Comparison of ENCODE assay signal across 1 cellular context in the genomic region with DNA sequence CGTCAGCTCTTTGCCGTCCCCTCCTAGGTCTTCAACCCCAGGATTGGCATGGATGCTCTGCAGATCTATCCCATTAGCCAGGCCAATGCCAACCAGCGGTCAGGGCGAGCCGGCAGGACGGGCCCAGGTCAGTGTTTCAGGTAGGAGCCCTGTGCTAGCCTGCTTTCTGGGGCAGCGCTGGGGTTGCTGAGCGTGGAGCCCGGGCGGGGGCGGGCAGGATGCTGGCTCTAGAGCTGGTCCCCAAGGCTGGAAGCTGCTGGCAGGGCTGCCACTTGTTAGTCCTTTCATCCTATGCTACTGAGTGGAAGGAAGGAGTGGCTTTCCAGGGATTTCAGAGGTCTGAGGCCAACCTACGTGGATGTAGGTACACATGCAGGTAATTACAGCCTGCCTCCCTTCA.
TF ChIP-seq lines count a peak whose summit lies in the region.

No MANE protein-coding gene starts in this region.

TF ChIP-seq in K562, 482 proteins besides CTCF, POLR2A, EP300 and RAD21:
- TF ChIP-seq FOXP1 (CRISPR knock-in tag; IDR thresholded peaks at IDR 0.05), result no peak
- no peak for TF ChIP-seq DIDO1 (tag; IDR thresholded peaks at IDR 0.05; ENCODE audit: low read depth)
- 0 out of 2 replicates have a peak, but pooled peaks have one; percentile 14 for TF ChIP-seq RBFOX2 (IDR thresholded peaks at IDR 0.05; ENCODE audit: low read depth, low read length)
- TF ChIP-seq RNF2 (IDR thresholded peaks at IDR 0.05), result no peak
- TF ChIP-seq, protein P1, sequence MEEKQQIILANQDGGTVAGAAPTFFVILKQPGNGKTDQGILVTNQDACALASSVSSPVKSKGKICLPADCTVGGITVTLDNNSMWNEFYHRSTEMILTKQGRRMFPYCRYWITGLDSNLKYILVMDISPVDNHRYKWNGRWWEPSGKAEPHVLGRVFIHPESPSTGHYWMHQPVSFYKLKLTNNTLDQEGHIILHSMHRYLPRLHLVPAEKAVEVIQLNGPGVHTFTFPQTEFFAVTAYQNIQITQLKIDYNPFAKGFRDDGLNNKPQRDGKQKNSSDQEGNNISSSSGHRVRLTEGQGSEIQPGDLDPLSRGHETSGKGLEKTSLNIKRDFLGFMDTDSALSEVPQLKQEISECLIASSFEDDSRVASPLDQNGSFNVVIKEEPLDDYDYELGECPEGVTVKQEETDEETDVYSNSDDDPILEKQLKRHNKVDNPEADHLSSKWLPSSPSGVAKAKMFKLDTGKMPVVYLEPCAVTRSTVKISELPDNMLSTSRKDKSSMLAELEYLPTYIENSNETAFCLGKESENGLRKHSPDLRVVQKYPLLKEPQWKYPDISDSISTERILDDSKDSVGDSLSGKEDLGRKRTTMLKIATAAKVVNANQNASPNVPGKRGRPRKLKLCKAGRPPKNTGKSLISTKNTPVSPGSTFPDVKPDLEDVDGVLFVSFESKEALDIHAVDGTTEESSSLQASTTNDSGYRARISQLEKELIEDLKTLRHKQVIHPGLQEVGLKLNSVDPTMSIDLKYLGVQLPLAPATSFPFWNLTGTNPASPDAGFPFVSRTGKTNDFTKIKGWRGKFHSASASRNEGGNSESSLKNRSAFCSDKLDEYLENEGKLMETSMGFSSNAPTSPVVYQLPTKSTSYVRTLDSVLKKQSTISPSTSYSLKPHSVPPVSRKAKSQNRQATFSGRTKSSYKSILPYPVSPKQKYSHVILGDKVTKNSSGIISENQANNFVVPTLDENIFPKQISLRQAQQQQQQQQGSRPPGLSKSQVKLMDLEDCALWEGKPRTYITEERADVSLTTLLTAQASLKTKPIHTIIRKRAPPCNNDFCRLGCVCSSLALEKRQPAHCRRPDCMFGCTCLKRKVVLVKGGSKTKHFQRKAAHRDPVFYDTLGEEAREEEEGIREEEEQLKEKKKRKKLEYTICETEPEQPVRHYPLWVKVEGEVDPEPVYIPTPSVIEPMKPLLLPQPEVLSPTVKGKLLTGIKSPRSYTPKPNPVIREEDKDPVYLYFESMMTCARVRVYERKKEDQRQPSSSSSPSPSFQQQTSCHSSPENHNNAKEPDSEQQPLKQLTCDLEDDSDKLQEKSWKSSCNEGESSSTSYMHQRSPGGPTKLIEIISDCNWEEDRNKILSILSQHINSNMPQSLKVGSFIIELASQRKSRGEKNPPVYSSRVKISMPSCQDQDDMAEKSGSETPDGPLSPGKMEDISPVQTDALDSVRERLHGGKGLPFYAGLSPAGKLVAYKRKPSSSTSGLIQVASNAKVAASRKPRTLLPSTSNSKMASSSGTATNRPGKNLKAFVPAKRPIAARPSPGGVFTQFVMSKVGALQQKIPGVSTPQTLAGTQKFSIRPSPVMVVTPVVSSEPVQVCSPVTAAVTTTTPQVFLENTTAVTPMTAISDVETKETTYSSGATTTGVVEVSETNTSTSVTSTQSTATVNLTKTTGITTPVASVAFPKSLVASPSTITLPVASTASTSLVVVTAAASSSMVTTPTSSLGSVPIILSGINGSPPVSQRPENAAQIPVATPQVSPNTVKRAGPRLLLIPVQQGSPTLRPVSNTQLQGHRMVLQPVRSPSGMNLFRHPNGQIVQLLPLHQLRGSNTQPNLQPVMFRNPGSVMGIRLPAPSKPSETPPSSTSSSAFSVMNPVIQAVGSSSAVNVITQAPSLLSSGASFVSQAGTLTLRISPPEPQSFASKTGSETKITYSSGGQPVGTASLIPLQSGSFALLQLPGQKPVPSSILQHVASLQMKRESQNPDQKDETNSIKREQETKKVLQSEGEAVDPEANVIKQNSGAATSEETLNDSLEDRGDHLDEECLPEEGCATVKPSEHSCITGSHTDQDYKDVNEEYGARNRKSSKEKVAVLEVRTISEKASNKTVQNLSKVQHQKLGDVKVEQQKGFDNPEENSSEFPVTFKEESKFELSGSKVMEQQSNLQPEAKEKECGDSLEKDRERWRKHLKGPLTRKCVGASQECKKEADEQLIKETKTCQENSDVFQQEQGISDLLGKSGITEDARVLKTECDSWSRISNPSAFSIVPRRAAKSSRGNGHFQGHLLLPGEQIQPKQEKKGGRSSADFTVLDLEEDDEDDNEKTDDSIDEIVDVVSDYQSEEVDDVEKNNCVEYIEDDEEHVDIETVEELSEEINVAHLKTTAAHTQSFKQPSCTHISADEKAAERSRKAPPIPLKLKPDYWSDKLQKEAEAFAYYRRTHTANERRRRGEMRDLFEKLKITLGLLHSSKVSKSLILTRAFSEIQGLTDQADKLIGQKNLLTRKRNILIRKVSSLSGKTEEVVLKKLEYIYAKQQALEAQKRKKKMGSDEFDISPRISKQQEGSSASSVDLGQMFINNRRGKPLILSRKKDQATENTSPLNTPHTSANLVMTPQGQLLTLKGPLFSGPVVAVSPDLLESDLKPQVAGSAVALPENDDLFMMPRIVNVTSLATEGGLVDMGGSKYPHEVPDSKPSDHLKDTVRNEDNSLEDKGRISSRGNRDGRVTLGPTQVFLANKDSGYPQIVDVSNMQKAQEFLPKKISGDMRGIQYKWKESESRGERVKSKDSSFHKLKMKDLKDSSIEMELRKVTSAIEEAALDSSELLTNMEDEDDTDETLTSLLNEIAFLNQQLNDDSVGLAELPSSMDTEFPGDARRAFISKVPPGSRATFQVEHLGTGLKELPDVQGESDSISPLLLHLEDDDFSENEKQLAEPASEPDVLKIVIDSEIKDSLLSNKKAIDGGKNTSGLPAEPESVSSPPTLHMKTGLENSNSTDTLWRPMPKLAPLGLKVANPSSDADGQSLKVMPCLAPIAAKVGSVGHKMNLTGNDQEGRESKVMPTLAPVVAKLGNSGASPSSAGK (IDR thresholded peaks at IDR 0.05), result no peak
